1 cellular context compared by ENCODE assay signal in the genomic region with DNA sequence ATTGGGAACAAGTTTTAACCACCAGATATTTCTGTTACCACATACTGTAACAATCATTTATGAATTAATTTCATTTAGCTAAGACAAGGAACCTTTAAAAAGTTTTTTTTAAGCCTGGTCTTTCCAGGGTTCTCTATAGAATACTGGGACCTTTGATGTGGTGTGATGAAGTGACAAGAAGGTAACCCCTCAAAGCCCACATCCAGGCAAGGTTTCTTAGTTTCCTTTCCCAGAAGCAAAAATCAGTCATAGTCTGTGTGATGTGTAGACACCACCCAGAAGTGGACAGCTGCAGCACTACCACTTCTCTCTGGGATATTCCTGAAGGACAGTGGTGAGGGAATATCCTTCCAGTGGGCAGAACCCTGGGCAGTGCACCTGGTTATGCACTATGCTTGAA.
TF ChIP-seq lines count a peak whose summit lies in the region.

No MANE protein-coding gene starts in this region.

TF ChIP-seq in WTC11, 78 proteins besides CTCF, POLR2A, EP300 and RAD21 (continued from another document):
- TF ChIP-seq, protein P1, sequence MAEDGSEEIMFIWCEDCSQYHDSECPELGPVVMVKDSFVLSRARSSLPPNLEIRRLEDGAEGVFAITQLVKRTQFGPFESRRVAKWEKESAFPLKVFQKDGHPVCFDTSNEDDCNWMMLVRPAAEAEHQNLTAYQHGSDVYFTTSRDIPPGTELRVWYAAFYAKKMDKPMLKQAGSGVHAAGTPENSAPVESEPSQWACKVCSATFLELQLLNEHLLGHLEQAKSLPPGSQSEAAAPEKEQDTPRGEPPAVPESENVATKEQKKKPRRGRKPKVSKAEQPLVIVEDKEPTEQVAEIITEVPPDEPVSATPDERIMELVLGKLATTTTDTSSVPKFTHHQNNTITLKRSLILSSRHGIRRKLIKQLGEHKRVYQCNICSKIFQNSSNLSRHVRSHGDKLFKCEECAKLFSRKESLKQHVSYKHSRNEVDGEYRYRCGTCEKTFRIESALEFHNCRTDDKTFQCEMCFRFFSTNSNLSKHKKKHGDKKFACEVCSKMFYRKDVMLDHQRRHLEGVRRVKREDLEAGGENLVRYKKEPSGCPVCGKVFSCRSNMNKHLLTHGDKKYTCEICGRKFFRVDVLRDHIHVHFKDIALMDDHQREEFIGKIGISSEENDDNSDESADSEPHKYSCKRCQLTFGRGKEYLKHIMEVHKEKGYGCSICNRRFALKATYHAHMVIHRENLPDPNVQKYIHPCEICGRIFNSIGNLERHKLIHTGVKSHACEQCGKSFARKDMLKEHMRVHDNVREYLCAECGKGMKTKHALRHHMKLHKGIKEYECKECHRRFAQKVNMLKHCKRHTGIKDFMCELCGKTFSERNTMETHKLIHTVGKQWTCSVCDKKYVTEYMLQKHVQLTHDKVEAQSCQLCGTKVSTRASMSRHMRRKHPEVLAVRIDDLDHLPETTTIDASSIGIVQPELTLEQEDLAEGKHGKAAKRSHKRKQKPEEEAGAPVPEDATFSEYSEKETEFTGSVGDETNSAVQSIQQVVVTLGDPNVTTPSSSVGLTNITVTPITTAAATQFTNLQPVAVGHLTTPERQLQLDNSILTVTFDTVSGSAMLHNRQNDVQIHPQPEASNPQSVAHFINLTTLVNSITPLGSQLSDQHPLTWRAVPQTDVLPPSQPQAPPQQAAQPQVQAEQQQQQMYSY (CRISPR knock-in tag; IDR thresholded peaks at IDR 0.05) = no peak
